Comparison of ENCODE assay signal across 8 cellular contexts in genomic region chr19:43526884-43527859, GRCh38. TPM values are rescaled to one million over a fixed set of nuclear protein-coding genes. Genes with fewer than 3 reads are reported as not detected.
A peak's percentile ranks its signal among the peaks of the same experiment; 100 is the strongest.
DNase-seq lines count a peak whose midpoint lies in the region; ATAC-seq and TF ChIP-seq lines count a peak whose summit lies in the region.

ETHE1 (minus strand) TSS chr19:43527201; CDS start chr19:43527177, 24 bp downstream.

- ATAC-seq in GM19035 (IDR thresholded peaks at IDR 0.05; ENCODE audit: unreplicated experiment) (peak; percentile 72), esophagus mucosa (peak; percentile 58)
- ATAC-seq in activated T-cell treated with anti-CD3 and anti-CD28 coated beads, Interleukin-2, amount 50 U/mL, for 4 hours, result peak; percentile 69 to 72
- peak; percentile 85 for ATAC-seq in stimulated activated effector memory CD8-positive, alpha-beta T cell treated with anti-CD3 and anti-CD28 coated beads, Interleukin-12 subunit alpha, Interleukin-12 subunit beta, amount 100 ng/mL, for 72 hours

- DNase-seq in AG08395 (ENCODE audit: low spot score), result peak; percentile 81
- DNase-seq in HL-60 (ENCODE audit: low read depth in 1 of 2, low spot score in 1 of 2), result peak; percentile 41 to 75
- DNase-seq in activated T-cell treated with anti-CD3 and anti-CD28 coated beads, Interleukin-2, amount 50 U/mL, for 4 hours, result peak; percentile 57
- peak; percentile 62 to 91 for DNase-seq in stimulated activated effector memory CD8-positive, alpha-beta T cell treated with anti-CD3 and anti-CD28 coated beads, Interleukin-12 subunit alpha, Interleukin-12 subunit beta, amount 100 ng/mL, for 72 hours (ENCODE audit: low spot score in 2 of 2)

- no peaks in the 10 kb centered on the region for H3K9me3 ChIP-seq in mucosa of stomach (ENCODE audit: control insufficient read depth, low read length)

- no peaks in the 10 kb centered on the region for H3K27me3 ChIP-seq in HL-60 (ENCODE audit: insufficient read depth, poor library complexity, severe bottlenecking)
- no peaks in the 10 kb centered on the region for H3K27me3 ChIP-seq in mucosa of stomach (ENCODE audit: control insufficient read depth, insufficient read depth, low read length)

- H3K36me3 Mint-ChIP-seq in activated T-cell treated with anti-CD3 and anti-CD28 coated beads, Interleukin-2, amount 50 U/mL, for 4 hours (ENCODE audit: insufficient read depth), result no peaks in the 10 kb centered on the region
- peaks cover 17% of the 10 kb centered on the region for H3K36me3 Mint-ChIP-seq in stimulated activated effector memory CD8-positive, alpha-beta T cell treated with anti-CD3 and anti-CD28 coated beads, Interleukin-12 subunit alpha, Interleukin-12 subunit beta, amount 100 ng/mL, for 72 hours

- peaks cover 22% of the 10 kb centered on the region for H3K4me1 ChIP-seq in mucosa of stomach (ENCODE audit: control insufficient read depth, insufficient read depth, low read length)

- H3K27ac Mint-ChIP-seq in stimulated activated effector memory CD8-positive, alpha-beta T cell treated with anti-CD3 and anti-CD28 coated beads, Interleukin-12 subunit alpha, Interleukin-12 subunit beta, amount 100 ng/mL, for 72 hours, result peak within 1 kb of the TSS; percentile 63

- no peak for TF ChIP-seq CTCF in HL-60 (IDR thresholded peaks at IDR 0.05; ENCODE audit: insufficient read depth, low read length)

- peak within 1 kb of the TSS; percentile 93 for H3K4me3 ChIP-seq in HL-60 (replicated peaks; ENCODE audit: insufficient read depth, low read length)
- H3K4me3 ChIP-seq in mucosa of stomach (ENCODE audit: low read length), result peak within 1 kb of the TSS; percentile 82

- peaks cover 29% of the 10 kb centered on the region for H3K4me1 Mint-ChIP-seq in activated T-cell treated with anti-CD3 and anti-CD28 coated beads, Interleukin-2, amount 50 U/mL, for 4 hours (ENCODE audit: low read depth)
- H3K4me1 Mint-ChIP-seq in stimulated activated effector memory CD8-positive, alpha-beta T cell treated with anti-CD3 and anti-CD28 coated beads, Interleukin-12 subunit alpha, Interleukin-12 subunit beta, amount 100 ng/mL, for 72 hours, result peaks cover 32% of the 10 kb centered on the region

- peaks cover 4% of the 10 kb centered on the region for H3K36me3 ChIP-seq in mucosa of stomach (ENCODE audit: control insufficient read depth, insufficient read depth, low read length)

- peak within 1 kb of the TSS; percentile 49 for H3K27ac ChIP-seq in HL-60 (replicated peaks)

- no peaks in the 10 kb centered on the region for H3K27me3 Mint-ChIP-seq in activated T-cell treated with anti-CD3 and anti-CD28 coated beads, Interleukin-2, amount 50 U/mL, for 4 hours (ENCODE audit: low read depth)

- H3K9ac ChIP-seq in mucosa of stomach (ENCODE audit: low read length), result peak within 1 kb of the TSS; percentile 84

- H3K4me3 Mint-ChIP-seq in activated T-cell treated with anti-CD3 and anti-CD28 coated beads, Interleukin-2, amount 50 U/mL, for 4 hours, result peak within 1 kb of the TSS; percentile 90
- H3K4me3 Mint-ChIP-seq in stimulated activated effector memory CD8-positive, alpha-beta T cell treated with anti-CD3 and anti-CD28 coated beads, Interleukin-12 subunit alpha, Interleukin-12 subunit beta, amount 100 ng/mL, for 72 hours, result peak within 1 kb of the TSS; percentile 92

- H3K9me3 Mint-ChIP-seq in activated T-cell treated with anti-CD3 and anti-CD28 coated beads, Interleukin-2, amount 50 U/mL, for 4 hours, result no peaks in the 10 kb centered on the region
- no peaks in the 10 kb centered on the region for H3K9me3 Mint-ChIP-seq in stimulated activated effector memory CD8-positive, alpha-beta T cell treated with anti-CD3 and anti-CD28 coated beads, Interleukin-12 subunit alpha, Interleukin-12 subunit beta, amount 100 ng/mL, for 72 hours

TF ChIP-seq in PFSK-1, 5 proteins besides CTCF, POLR2A, EP300 and RAD21:
- TF ChIP-seq POLR2AphosphoS5 (IDR thresholded peaks at IDR 0.05; ENCODE audit: low read depth, low read length), result peak; percentile 96
- TF ChIP-seq REST (IDR thresholded peaks at IDR 0.05; ENCODE audit: insufficient read depth in 1 of 2, low read depth in 2 of 2, low read length in 2 of 2), result 0 out of 4 replicates have a peak, but pooled peaks of 1 of the 2 experiments have one; percentile 12
- peak; percentile 73; the same call in 1 of the 2 replicates for TF ChIP-seq TAF1 (IDR thresholded peaks at IDR 0.05; ENCODE audit: borderline replicate concordance, insufficient read depth, low read length)
- peak; percentile 92 for TF ChIP-seq FOXP2 (optimal IDR thresholded peaks at IDR 0.05; ENCODE audit: borderline replicate concordance, extremely low read depth, extremely low read length, insufficient read depth)
- no peak; the same call in 1 of the 2 replicates for TF ChIP-seq SIN3A (IDR thresholded peaks at IDR 0.05; ENCODE audit: borderline replicate concordance, insufficient read depth, low read length)

RNA-seq across cellular contexts. Expression of gene ETHE1, which starts in this region (rescaled TPM):
- 126 TPM for polyA plus RNA-seq in PFSK-1 (2012; ENCODE audit: insufficient read length, low read depth)
- total RNA-seq in activated T-cell treated with anti-CD3 and anti-CD28 coated beads, Interleukin-2, amount 50 U/mL, for 4 hours, result 10 to 100 TPM; 29.3 to 36.8 (median 33.7) TPM
- total RNA-seq in esophagus mucosa, result 81.9 TPM

Comparison
In these comparisons a context has a peak if more than half of its experiments do, and no peak if none do; other contexts are left out.
1. Peak in every context shown above with its lines: DNase-seq, ATAC-seq, H3K4me3 ChIP-seq and H3K27ac ChIP-seq.